18 cellular contexts compared by ENCODE assay signal in genomic region chr2:129055829-129056228, GRCh38.
A peak's percentile ranks its signal among the peaks of the same experiment; 100 is the strongest.
DNase-seq lines count a peak whose midpoint lies in the region; ATAC-seq, FAIRE-seq and TF ChIP-seq lines count a peak whose summit lies in the region.
"Had no signal": no experiment of that assay in that cellular context is flagged by ENCODE, and none has a peak within 500 bp of the region (broad histone marks: within the 10 kb centered on the region; RNA-seq: fewer than 3 reads in every experiment).

No MANE protein-coding gene starts in this region.

- H3K27me3 Mint-ChIP-seq in MCF 10A (ENCODE audit: insufficient read depth, unreplicated experiment) (no peaks in the 10 kb centered on the region), endodermal cell (ENCODE audit: insufficient read depth) (no peaks in the 10 kb centered on the region)
- H3K27me3 Mint-ChIP-seq: CD4-positive, alpha-beta memory T cell had no signal

- H3K4me1 ChIP-seq in breast epithelium (peaks cover 0 to 3% of the 10 kb centered on the region in 2 donors), endodermal cell (ENCODE audit: control insufficient read depth, insufficient read depth, low read length) (no peaks in the 10 kb centered on the region), keratinocyte (ENCODE audit: control insufficient read depth, extremely low read depth, insufficient read depth, low read length) (peaks cover 35% of the 10 kb centered on the region)

- 94 to 95% methylated on average over 3 to 6 of the region's 6 CpGs for WGBS in endodermal cell (ENCODE audit: insufficient coverage in 1 of 2, insufficient read length in 1 of 2), 2 experiments

- CTCF ChIA-PET in MCF 10A (lab: Yijun Ruan, JAX) = interaction anchor here (0.6 to 0.8 kb wide), 3 partner anchors 246 to 705 kb away, joined by 3 to 5 read pairs (median 3); no protein-coding TSS in a partner anchor

- TF ChIP-seq CTCF in MCF 10A (IDR thresholded peaks at IDR 0.05; ENCODE audit: unreplicated experiment) = no peak
- TF ChIP-seq CTCF in breast epithelium (IDR thresholded peaks at IDR 0.05) = no peak
- no peak for TF ChIP-seq CTCF in endodermal cell (conservative IDR thresholded peaks at IDR 0.05)
- no peak for TF ChIP-seq CTCF in keratinocyte (optimal IDR thresholded peaks at IDR 0.05 in 1 of 3, IDR thresholded peaks at IDR 0.05 in 1 of 3, conservative IDR thresholded peaks at IDR 0.05 in 1 of 3; ENCODE audit: extremely low read depth in 1 of 3, insufficient read depth in 2 of 3, low read length in 3 of 3)
- no peak for TF ChIP-seq CTCF in GM20000 (IDR thresholded peaks at IDR 0.05; ENCODE audit: extremely low read depth, missing control alignments)

- no peaks in the 10 kb centered on the region for H3K9me3 Mint-ChIP-seq in MCF 10A (ENCODE audit: unreplicated experiment)
- H3K9me3 Mint-ChIP-seq in endodermal cell = peaks cover 2% of the 10 kb centered on the region

- no peak overlapping the region for H3K4me3 ChIP-seq in breast epithelium
- H3K4me3 ChIP-seq in endodermal cell (ENCODE audit: low read length) = no peak overlapping the region
- H3K4me3 ChIP-seq in keratinocyte (ENCODE audit: control insufficient read depth in 2 of 3, extremely low read depth in 1 of 3, insufficient read depth in 2 of 3, low read depth in 1 of 3, low read length in 3 of 3) = peak overlapping the region in 1 of 3 experiments; percentile 13

- no TSS peak for BruUV-seq in MCF 10A (replicated peaks; lab: Mats Ljungman, UMichigan)

- dilution Hi-C loops in keratinocyte (cut with MboI; ENCODE audit: extremely low pct_ligation_motif_present, low sequenced_read_pairs) = no loop called here

- H3K36me3 ChIP-seq in breast epithelium (no peaks in the 10 kb centered on the region), endodermal cell (ENCODE audit: control insufficient read depth, insufficient read depth, low read length) (no peaks in the 10 kb centered on the region), keratinocyte (ENCODE audit: control insufficient read depth in 2 of 2, extremely low read depth in 1 of 2, insufficient read depth in 2 of 2, low read length in 2 of 2) (no peaks in the 10 kb centered on the region)

- no peak overlapping the region for H2AFZ ChIP-seq in keratinocyte (ENCODE audit: control insufficient read depth, low read length)

- ATAC-seq in activated CD4-positive, CD25-positive, alpha-beta regulatory T cell treated with anti-CD3 and anti-CD28 coated beads, Interleukin-2, amount 50 U/mL, for 24 hours = no peak
- ATAC-seq: HepG2, SK-N-SH treated with all-trans-retinoic acid at 6 μM for 48 hours had no signal

- no peak overlapping the region for H3K4me3 Mint-ChIP-seq in MCF 10A (ENCODE audit: unreplicated experiment)
- no peak overlapping the region for H3K4me3 Mint-ChIP-seq in endodermal cell
- H3K4me3 Mint-ChIP-seq: CD4-positive, alpha-beta memory T cell had no signal

- intact Hi-C loops in MCF 10A (cut with micrococcal nuclease) = loop anchor here (5.0 kb wide), 1 partner anchor 249 kb away; no protein-coding TSS in a partner anchor
- intact Hi-C loops in breast epithelium (cut with DNase I; ENCODE audit: low total_unique reads) = no loop called here

- H4K20me1 ChIP-seq in keratinocyte (ENCODE audit: control insufficient read depth, extremely low read depth, insufficient read depth, low read length) = no peaks in the 10 kb centered on the region

- H3K36me3 Mint-ChIP-seq in MCF 10A (ENCODE audit: insufficient read depth, unreplicated experiment) = no peaks in the 10 kb centered on the region
- H3K36me3 Mint-ChIP-seq in endodermal cell (ENCODE audit: low read depth) = no peaks in the 10 kb centered on the region
- H3K36me3 Mint-ChIP-seq: CD4-positive, alpha-beta memory T cell had no signal

- POLR2A ChIA-PET in MCF 10A (lab: Yijun Ruan, JAX) = interaction anchor here (0.6 to 1.1 kb wide), 4 partner anchors 73 to 247 kb away, joined by 3 read pairs; no protein-coding TSS in a partner anchor

- H3K27ac Mint-ChIP-seq in MCF 10A (ENCODE audit: low read depth, unreplicated experiment) (peak overlapping the region; percentile 79), endodermal cell (no peak overlapping the region)
- H3K27ac Mint-ChIP-seq: CD4-positive, alpha-beta memory T cell had no signal

- H3K9me3 ChIP-seq in breast epithelium (no peaks in the 10 kb centered on the region), endodermal cell (ENCODE audit: control insufficient read depth, low read length) (no peaks in the 10 kb centered on the region), keratinocyte (ENCODE audit: control insufficient read depth, low read depth, low read length) (no peaks in the 10 kb centered on the region)

- no peaks in the 10 kb centered on the region for H3K9me1 ChIP-seq in keratinocyte (ENCODE audit: control insufficient read depth, extremely low read depth, insufficient read depth, low read length)

- H3K79me2 ChIP-seq in keratinocyte (ENCODE audit: control insufficient read depth, insufficient read depth, low read length) = no peaks in the 10 kb centered on the region

- peak overlapping the region in 1 of 2 donors; percentile 21 for H3K27ac ChIP-seq in breast epithelium
- no peak overlapping the region for H3K27ac ChIP-seq in endodermal cell (ENCODE audit: low read depth, low read length)
- H3K27ac ChIP-seq in keratinocyte (ENCODE audit: control insufficient read depth, insufficient read depth, low read length) = no peak overlapping the region

- DNase-seq in MCF 10A (ENCODE audit: unreplicated experiment) (no peak), breast epithelium (ENCODE audit: low spot score in 2 of 2) (no peak), endodermal cell (peak; percentile 35), keratinocyte (ENCODE audit: low read depth, low spot score) (no peak), NCI-H1417 treated with DMSO at 0.1 percent for 48 hours (lab: John Stamatoyannopoulos, UW) (no peak), GM20000 (ENCODE audit: low spot score) (no peak), NCI-H1694 treated with DMSO at 0.1 percent for 48 hours (lab: John Stamatoyannopoulos, UW) (no peak)
- DNase-seq: 8988T; CD4-positive, alpha-beta memory T cell; KG1; NCI-H1436 treated with DMSO at 0.1 percent for 48 hours; NCI-H774; SIG-M5 had no signal

- H3K27me3 ChIP-seq in breast epithelium = no peaks in the 10 kb centered on the region
- H3K27me3 ChIP-seq in endodermal cell (ENCODE audit: control insufficient read depth, insufficient read depth, low read length, poor library complexity, severe bottlenecking) = no peaks in the 10 kb centered on the region
- no peaks in the 10 kb centered on the region for H3K27me3 ChIP-seq in keratinocyte (ENCODE audit: control insufficient read depth, extremely low read depth, insufficient read depth, low read length)

- FAIRE-seq in keratinocyte (lab: Jason Lieb, UNC) = no peak
- FAIRE-seq: GM12892, H1, HepG2 had no signal

- H3K4me1 Mint-ChIP-seq in MCF 10A (ENCODE audit: insufficient read depth, unreplicated experiment) = peaks cover 29% of the 10 kb centered on the region
- no peaks in the 10 kb centered on the region for H3K4me1 Mint-ChIP-seq in endodermal cell
- H3K4me1 Mint-ChIP-seq: CD4-positive, alpha-beta memory T cell had no signal

- H3K9ac ChIP-seq in endodermal cell (ENCODE audit: extremely low read depth, low read length, poor library complexity, severe bottlenecking) (no peak overlapping the region), keratinocyte (ENCODE audit: control insufficient read depth, extremely low read depth, insufficient read depth, low read length) (no peak overlapping the region)

- peak overlapping the region; percentile 66 for H3K4me2 ChIP-seq in keratinocyte (ENCODE audit: control insufficient read depth, extremely low read depth, insufficient read depth, low read depth, low read length)

- no peak for TF ChIP-seq POLR2A in breast epithelium (IDR thresholded peaks at IDR 0.05)
